8 cellular contexts compared by ENCODE assay signal in the genomic region with DNA sequence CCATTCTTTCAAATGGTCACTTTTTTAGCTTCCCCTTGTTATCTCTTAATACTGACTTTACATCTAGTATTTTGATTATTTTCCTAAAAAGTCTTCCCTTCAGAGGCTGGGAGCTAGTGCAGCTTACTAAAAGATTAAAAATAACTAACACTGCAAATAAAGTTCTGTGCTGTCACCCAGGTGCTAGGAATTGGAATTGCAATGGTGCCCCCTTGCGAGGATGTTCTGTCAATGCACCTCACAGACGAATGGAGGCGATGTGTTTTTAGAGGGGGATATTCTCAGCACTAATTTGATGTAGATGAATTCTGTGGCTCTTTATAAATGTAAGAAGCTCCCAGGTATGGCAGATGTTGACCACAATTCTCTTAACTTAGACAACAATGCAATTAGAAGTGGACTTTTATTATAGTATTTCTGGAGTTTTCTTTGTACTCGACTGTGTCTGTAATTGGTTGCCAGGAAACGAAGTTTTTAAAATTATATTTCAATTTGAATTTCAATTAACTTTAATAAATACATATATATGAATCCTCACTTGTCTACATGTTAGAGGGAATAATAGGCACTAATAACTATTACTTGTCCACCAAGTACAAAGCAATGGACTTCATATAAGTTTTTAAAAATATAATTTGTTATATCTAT. TPM values are rescaled to one million over a fixed set of nuclear protein-coding genes. Genes with fewer than 3 reads are reported as not detected.
A peak's percentile ranks its signal among the peaks of the same experiment; 100 is the strongest.
DNase-seq lines count a peak whose midpoint lies in the region; ATAC-seq and TF ChIP-seq lines count a peak whose summit lies in the region.

No MANE protein-coding gene starts in this region.

- H3K4me3 ChIP-seq in HFF-Myc (replicated peaks; ENCODE audit: low read depth, low read length), result no peak overlapping the region

- H3K36me3 Mint-ChIP-seq in activated CD4-positive, alpha-beta T cell treated with anti-CD3 and anti-CD28 coated beads, Interleukin-2, amount 10 ng/mL, durations not matched to agents 24 days and 14 days (ENCODE audit: low read depth), result no peaks in the 10 kb centered on the region
- peaks cover 4% of the 10 kb centered on the region for H3K36me3 Mint-ChIP-seq in effector memory CD8-positive, alpha-beta T cell (ENCODE audit: insufficient read depth)

- peaks cover 3% of the 10 kb centered on the region for H3K4me1 Mint-ChIP-seq in activated CD4-positive, alpha-beta T cell treated with anti-CD3 and anti-CD28 coated beads, Interleukin-2, amount 10 ng/mL, durations not matched to agents 24 days and 14 days
- H3K4me1 Mint-ChIP-seq in effector memory CD8-positive, alpha-beta T cell (ENCODE audit: low read depth in 2 of 2), result no peaks in the 10 kb centered on the region

- H3K4me3 Mint-ChIP-seq in activated CD4-positive, alpha-beta T cell treated with anti-CD3 and anti-CD28 coated beads, Interleukin-2, amount 10 ng/mL, durations not matched to agents 24 days and 14 days, result no peak overlapping the region
- H3K4me3 Mint-ChIP-seq in effector memory CD8-positive, alpha-beta T cell, result no peak overlapping the region

- no peak overlapping the region for H3K27ac Mint-ChIP-seq in activated CD4-positive, alpha-beta T cell treated with anti-CD3 and anti-CD28 coated beads, Interleukin-2, amount 10 ng/mL, durations not matched to agents 24 days and 14 days
- H3K27ac Mint-ChIP-seq in effector memory CD8-positive, alpha-beta T cell, result no peak overlapping the region

- H3K27me3 Mint-ChIP-seq in activated CD4-positive, alpha-beta T cell treated with anti-CD3 and anti-CD28 coated beads, Interleukin-2, amount 10 ng/mL, durations not matched to agents 24 days and 14 days, result peaks cover 5% of the 10 kb centered on the region
- H3K27me3 Mint-ChIP-seq in effector memory CD8-positive, alpha-beta T cell, result no peaks in the 10 kb centered on the region

- peak; percentile 76 for TF ChIP-seq CTCF in HFF-Myc (IDR thresholded peaks at IDR 0.05; ENCODE audit: low read depth, low read length, missing control alignments)

- intact Hi-C loops in activated CD4-positive, alpha-beta T cell treated with anti-CD3 and anti-CD28 coated beads, Interleukin-2, amount 10 ng/mL, durations not matched to agents 24 days and 14 days (cut with micrococcal nuclease), result loop anchor here (2.0 kb wide), 1 partner anchor 1181 kb away; no protein-coding TSS in a partner anchor

- no peaks in the 10 kb centered on the region for H3K9me3 Mint-ChIP-seq in activated CD4-positive, alpha-beta T cell treated with anti-CD3 and anti-CD28 coated beads, Interleukin-2, amount 10 ng/mL, durations not matched to agents 24 days and 14 days
- H3K9me3 Mint-ChIP-seq in effector memory CD8-positive, alpha-beta T cell, result no peaks in the 10 kb centered on the region

- no peak for ATAC-seq in activated CD4-positive, CD25-positive, alpha-beta regulatory T cell treated with anti-CD3 and anti-CD28 coated beads, Interleukin-2, amount 50 U/mL, for 24 hours
- peak; percentile 39 for ATAC-seq in effector memory CD8-positive, alpha-beta T cell (replicated peaks)
- ATAC-seq in stimulated activated naive CD8-positive, alpha-beta T cell treated with anti-CD3 and anti-CD28 coated beads, Interleukin-15, Interleukin-2, amounts not matched to agents 100 U/mL and 50 U/mL, for 24 hours, result no peak

- peak; percentile 1 to 7 (median 3) for DNase-seq in activated CD4-positive, CD25-positive, alpha-beta regulatory T cell (lab: John Stamatoyannopoulos, UW)
- peak; percentile 10 for DNase-seq in HFF-Myc (ENCODE audit: extremely low read depth, low read depth)
- DNase-seq in NAMALWA (ENCODE audit: low spot score), result peak; percentile 69
- DNase-seq in activated CD4-positive, alpha-beta T cell treated with anti-CD3 and anti-CD28 coated beads, Interleukin-2, amount 10 ng/mL, durations not matched to agents 24 days and 14 days, result peak; percentile 82
- DNase-seq in effector memory CD8-positive, alpha-beta T cell, result peak; percentile 10 to 31 (median 11)
- DNase-seq in midbrain (lab: John Stamatoyannopoulos, UW), result peak; percentile 60
- DNase-seq in stimulated activated naive CD8-positive, alpha-beta T cell treated with anti-CD3 and anti-CD28 coated beads, Interleukin-15, Interleukin-2, amounts not matched to agents 100 U/mL and 50 U/mL, for 24 hours, result peak; percentile 54

RNA-seq across cellular contexts. Expression of a gene that starts 22.0 kb away (rescaled TPM):
- not detected in 2 replicates for total RNA-seq in activated CD4-positive, alpha-beta T cell treated with anti-CD3 and anti-CD28 coated beads, Interleukin-2, amount 10 ng/mL, durations not matched to agents 24 days and 14 days

Comparison
In these comparisons a context has a peak if more than half of its experiments do, and no peak if none do; other contexts are left out.
1. DNase-seq: peak in every context shown above with its lines; median percentile 82 in activated CD4-positive, alpha-beta T cell treated with anti-CD3 and anti-CD28 coated beads, Interleukin-2, amount 10 ng/mL, durations not matched to agents 24 days and 14 days; 69 in NAMALWA; 60 in midbrain; 54 in stimulated activated naive CD8-positive, alpha-beta T cell treated with anti-CD3 and anti-CD28 coated beads, Interleukin-15, Interleukin-2, amounts not matched to agents 100 U/mL and 50 U/mL, for 24 hours; 11 in effector memory CD8-positive, alpha-beta T cell; 10 in HFF-Myc; 3 in activated CD4-positive, CD25-positive, alpha-beta regulatory T cell.